In the genomic region with DNA sequence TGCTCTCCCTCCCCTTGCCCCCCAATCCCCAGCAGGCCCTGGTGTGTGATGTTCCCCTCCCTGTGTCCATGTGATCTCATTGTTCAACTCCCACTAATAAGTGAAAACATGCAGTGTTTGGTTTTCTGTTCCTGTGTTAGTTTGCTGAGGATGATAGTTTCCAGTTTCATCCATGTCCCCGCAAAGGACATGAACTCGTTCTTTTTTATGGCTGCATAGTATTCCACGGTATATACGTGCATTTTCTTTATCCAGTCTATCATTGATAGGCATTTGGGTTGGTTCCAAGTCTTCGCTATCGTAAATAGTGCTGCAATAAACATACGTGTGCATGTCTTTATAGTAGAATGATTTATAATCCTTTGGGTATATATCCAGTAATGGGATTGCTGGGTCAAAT, we compare ENCODE assay signal across 2 cellular contexts.
TF ChIP-seq lines count a peak whose summit lies in the region.

No MANE protein-coding gene starts in this region.

TF ChIP-seq in HEK293, 187 proteins besides CTCF, POLR2A, EP300 and RAD21:
- TF ChIP-seq, protein P1, sequence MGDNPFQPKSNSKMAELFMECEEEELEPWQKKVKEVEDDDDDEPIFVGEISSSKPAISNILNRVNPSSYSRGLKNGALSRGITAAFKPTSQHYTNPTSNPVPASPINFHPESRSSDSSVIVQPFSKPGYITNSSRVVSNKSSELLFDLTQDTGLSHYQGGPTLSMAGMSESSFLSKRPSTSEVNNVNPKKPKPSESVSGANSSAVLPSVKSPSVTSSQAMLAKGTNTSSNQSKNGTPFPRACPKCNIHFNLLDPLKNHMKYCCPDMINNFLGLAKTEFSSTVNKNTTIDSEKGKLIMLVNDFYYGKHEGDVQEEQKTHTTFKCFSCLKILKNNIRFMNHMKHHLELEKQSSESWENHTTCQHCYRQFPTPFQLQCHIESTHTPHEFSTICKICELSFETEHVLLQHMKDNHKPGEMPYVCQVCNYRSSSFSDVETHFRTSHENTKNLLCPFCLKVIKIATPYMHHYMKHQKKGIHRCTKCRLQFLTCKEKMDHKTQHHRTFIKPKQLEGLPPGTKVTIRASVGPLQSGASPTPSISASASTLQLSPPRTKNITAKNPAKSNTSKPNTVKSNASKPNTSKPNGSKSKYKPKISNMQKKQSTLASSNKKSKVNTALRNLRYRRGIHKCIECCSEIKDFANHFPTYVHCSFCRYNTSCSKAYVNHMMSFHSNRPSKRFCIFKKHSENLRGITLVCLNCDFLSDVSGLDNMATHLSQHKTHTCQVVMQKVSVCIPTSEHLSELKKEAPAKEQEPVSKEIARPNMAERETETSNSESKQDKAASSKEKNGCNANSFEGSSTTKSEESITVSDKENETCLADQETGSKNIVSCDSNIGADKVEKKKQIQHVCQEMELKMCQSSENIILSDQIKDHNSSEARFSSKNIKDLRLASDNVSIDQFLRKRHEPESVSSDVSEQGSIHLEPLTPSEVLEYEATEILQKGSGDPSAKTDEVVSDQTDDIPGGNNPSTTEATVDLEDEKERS (tag by site-specific recombination; IDR thresholded peaks at IDR 0.05) = 0 out of 2 replicates have a peak, but pooled peaks have one; percentile 20
- peak; percentile 96 for TF ChIP-seq ZNF146 (tag by site-specific recombination; IDR thresholded peaks at IDR 0.05)
- TF ChIP-seq ZNF202 (tag by site-specific recombination; IDR thresholded peaks at IDR 0.05; ENCODE audit: borderline replicate concordance) = peak; percentile 28; the same call in 1 of the 2 replicates

TF ChIP-seq in K562, 482 proteins besides CTCF, POLR2A, EP300 and RAD21:
- TF ChIP-seq BCOR (IDR thresholded peaks at IDR 0.05) (peak; percentile 58; the same call in 1 of the 2 replicates), ZNF146 (CRISPR knock-in tag; IDR thresholded peaks at IDR 0.05; ENCODE audit: unreplicated experiment) (peak; percentile 94), CHAMP1 (IDR thresholded peaks at IDR 0.05) (0 out of 2 replicates have a peak, but pooled peaks have one; percentile 36), KDM1A (IDR thresholded peaks at IDR 0.05) (peak in 1 of 2 experiments; percentile 46; a peak in 1 of 4 replicates)
